Comparison of ENCODE assay signal across 8 cellular contexts in the genomic region with DNA sequence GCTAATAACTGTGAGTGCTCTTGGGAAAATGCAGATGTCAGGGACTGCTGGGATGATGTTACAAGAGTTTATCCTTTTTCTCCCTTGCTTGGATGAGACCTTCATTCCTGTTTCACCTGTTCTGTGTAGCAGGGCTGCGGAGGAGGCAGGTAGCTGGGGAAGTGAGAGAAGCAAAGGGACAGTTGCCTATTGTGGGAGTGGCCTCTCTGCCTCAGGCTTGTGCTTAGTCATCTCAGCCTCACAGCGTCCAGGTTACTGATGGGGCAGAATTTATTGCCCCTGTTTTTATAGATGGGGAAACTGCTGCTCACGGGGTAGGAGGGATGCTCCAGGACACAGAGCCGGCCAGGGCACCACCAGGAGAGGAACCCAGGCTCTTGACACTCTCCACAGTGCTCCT. TPM values are rescaled to one million over a fixed set of nuclear protein-coding genes. Genes with fewer than 3 reads are reported as not detected.
DNase-seq lines count a peak whose midpoint lies in the region; ATAC-seq and TF ChIP-seq lines count a peak whose summit lies in the region.

No MANE protein-coding gene starts in this region.

- peak overlapping the region; percentile 78 for H3K4me3 Mint-ChIP-seq in activated CD8-positive, alpha-beta T cell treated with anti-CD3 and anti-CD28 coated beads for 36 hours

- H3K27ac Mint-ChIP-seq in activated CD8-positive, alpha-beta T cell treated with anti-CD3 and anti-CD28 coated beads for 36 hours: no peak overlapping the region

- intact Hi-C loops in activated CD8-positive, alpha-beta T cell treated with anti-CD3 and anti-CD28 coated beads for 36 hours (cut with micrococcal nuclease): no loop called here

- H3K27me3 Mint-ChIP-seq in activated CD8-positive, alpha-beta T cell treated with anti-CD3 and anti-CD28 coated beads for 36 hours: no peaks in the 10 kb centered on the region

- no peak overlapping the region; the same call in 1 of the 2 replicates for H3K9ac ChIP-seq in iPS-20b (ENCODE audit: low read depth, low read length)

- H3K36me3 ChIP-seq in iPS-20b (ENCODE audit: insufficient read depth, low read depth, low read length): no peaks in the 10 kb centered on the region
- no peaks in the 10 kb centered on the region for H3K36me3 ChIP-seq in thoracic aorta

- DNase-seq in CD1c-positive myeloid dendritic cell (ENCODE audit: extremely low spot score) (peak; percentile 21), thoracic aorta (ENCODE audit: low spot score) (no peak), NCI-H524 (lab: John Stamatoyannopoulos, UW) (no peak), NCI-H1092 (lab: John Stamatoyannopoulos, UW) (no peak), iPS-NIHi11 (ENCODE audit: low spot score) (no peak)
- DNase-seq in activated CD8-positive, alpha-beta T cell treated with anti-CD3 and anti-CD28 coated beads for 36 hours: peak; percentile 28

- H3K27me3 ChIP-seq in iPS-20b (ENCODE audit: insufficient read depth, low read length): peaks cover 8% of the 10 kb centered on the region; the same call in 1 of the 2 replicates
- no peaks in the 10 kb centered on the region for H3K27me3 ChIP-seq in thoracic aorta (replicated peaks; ENCODE audit: insufficient read depth)

- H3K36me3 Mint-ChIP-seq in activated CD8-positive, alpha-beta T cell treated with anti-CD3 and anti-CD28 coated beads for 36 hours (ENCODE audit: low read depth): no peaks in the 10 kb centered on the region

- CTCF ChIA-PET in activated CD8-positive, alpha-beta T cell treated with anti-CD3 and anti-CD28 coated beads for 36 hours (lab: Charles Lee): interaction anchor here (3.3 to 6.0 kb wide), 3 partner anchors 10 to 52 kb away, joined by 17 to 92 read pairs (median 28); partner anchors contain the start of gene MRPL16

- ATAC-seq in HG03103 (IDR thresholded peaks at IDR 0.05; ENCODE audit: low read depth, unreplicated experiment): peak; percentile 39
- no peak for ATAC-seq in activated CD8-positive, alpha-beta T cell treated with anti-CD3 and anti-CD28 coated beads for 36 hours
- ATAC-seq in thoracic aorta (ENCODE audit: insufficient number of reproducible peaks, low FRiP score, low read depth): no peak

- H3K4me3 ChIP-seq in iPS-20b (ENCODE audit: low read length) (peak overlapping the region; percentile 87), thoracic aorta (peak overlapping the region; percentile 99)

- H3K4me1 Mint-ChIP-seq in activated CD8-positive, alpha-beta T cell treated with anti-CD3 and anti-CD28 coated beads for 36 hours (ENCODE audit: low read depth): peaks cover 14% of the 10 kb centered on the region

- POLR2A ChIA-PET in activated CD8-positive, alpha-beta T cell treated with anti-CD3 and anti-CD28 coated beads for 36 hours (lab: Charles Lee): interaction anchor here (0.7 to 1.5 kb wide), 4 partner anchors 14 to 162 kb away, joined by 3 read pairs; no protein-coding TSS in a partner anchor

- H3K27ac ChIP-seq in iPS-20b (ENCODE audit: low read length) (no peak overlapping the region), thoracic aorta (peak overlapping the region; percentile 96 to 97)

- TF ChIP-seq CTCF in activated CD8-positive, alpha-beta T cell treated with anti-CD3 and anti-CD28 coated beads for 36 hours (IDR thresholded peaks at IDR 0.05): no peak
- no peak for TF ChIP-seq CTCF in thoracic aorta (IDR thresholded peaks at IDR 0.05)

- H3K9me3 ChIP-seq in iPS-20b (ENCODE audit: insufficient read depth, low read depth, low read length): no peaks in the 10 kb centered on the region
- no peaks in the 10 kb centered on the region for H3K9me3 ChIP-seq in thoracic aorta

- H3K9me3 Mint-ChIP-seq in activated CD8-positive, alpha-beta T cell treated with anti-CD3 and anti-CD28 coated beads for 36 hours: no peaks in the 10 kb centered on the region

- H3K4me1 ChIP-seq in iPS-20b (ENCODE audit: insufficient read depth, low read length): peaks cover 12% of the 10 kb centered on the region; the same call in 1 of the 2 replicates
- peaks cover 7 to 13% of the 10 kb centered on the region in 2 donors for H3K4me1 ChIP-seq in thoracic aorta (ENCODE audit: control insufficient read depth in 1 of 2, low read depth in 2 of 2)

RNA-seq across cellular contexts. Expression of gene STX3, which starts 1.7 kb away (rescaled TPM):
- 1 to 10 TPM; 8.3 to 9.5 TPM for total RNA-seq in activated CD8-positive, alpha-beta T cell treated with anti-CD3 and anti-CD28 coated beads for 36 hours
- total RNA-seq in thoracic aorta: 10 to 100 TPM; 25.7 to 32.2 TPM

RNA-seq across cellular contexts. Expression of gene OR10V1, which starts 43.2 kb away (rescaled TPM):
- total RNA-seq in activated CD8-positive, alpha-beta T cell treated with anti-CD3 and anti-CD28 coated beads for 36 hours: not detected
- total RNA-seq in thoracic aorta: not detected

RNA-seq across cellular contexts. Expression of gene MRPL16, which starts 53.7 kb away (rescaled TPM):
- 10 to 100 TPM; 76.4 to 78.7 TPM for total RNA-seq in activated CD8-positive, alpha-beta T cell treated with anti-CD3 and anti-CD28 coated beads for 36 hours
- 10 to 100 TPM; 23.6 to 28.1 TPM for total RNA-seq in thoracic aorta

Comparison
In these comparisons a context has a peak if more than half of its experiments do, and no peak if none do; other contexts are left out.
1. DNase-seq: peak in CD1c-positive myeloid dendritic cell (single experiment) and activated CD8-positive, alpha-beta T cell treated with anti-CD3 and anti-CD28 coated beads for 36 hours (single experiment); none in thoracic aorta (single experiment), NCI-H524 (0 of 2), NCI-H1092 (single experiment) and iPS-NIHi11 (single experiment).